In the genomic region with DNA sequence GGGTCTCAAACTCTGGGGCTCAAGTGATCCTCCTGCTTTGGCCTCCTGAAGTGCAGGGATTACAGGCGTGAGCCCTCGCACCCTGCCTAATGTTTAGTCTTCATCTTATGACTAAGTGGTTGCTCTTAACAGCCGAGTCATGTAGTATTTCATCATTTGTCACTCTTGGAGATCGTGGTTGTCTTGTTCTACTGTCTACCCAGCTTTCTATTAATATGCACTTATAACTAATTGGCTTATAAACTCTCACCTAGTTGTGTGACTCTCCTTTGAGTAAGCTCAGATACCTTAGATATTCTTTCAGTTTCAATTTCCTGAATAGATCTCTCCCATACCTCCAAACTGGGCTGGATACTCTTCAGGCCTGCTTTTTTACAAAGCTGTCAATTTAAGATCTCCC, we compare ENCODE assay signal across 14 cellular contexts. TPM values are rescaled to one million over a fixed set of nuclear protein-coding genes. Genes with fewer than 3 reads are reported as not detected.
A peak's percentile ranks its signal among the peaks of the same experiment; 100 is the strongest.
DNase-seq lines count a peak whose midpoint lies in the region; ATAC-seq and TF ChIP-seq lines count a peak whose summit lies in the region.
"Had no signal": no experiment of that assay in that cellular context is flagged by ENCODE, and none has a peak within 500 bp of the region (broad histone marks: within the 10 kb centered on the region; RNA-seq: fewer than 3 reads in every experiment).

No MANE protein-coding gene starts in this region.

- H3K4me1 ChIP-seq in mammary epithelial cell (ENCODE audit: insufficient read depth, low read length) (no peaks in the 10 kb centered on the region), uterus (no peaks in the 10 kb centered on the region)

- no peak overlapping the region for H3K4me3 ChIP-seq in MG63
- H3K4me3 ChIP-seq in mammary epithelial cell (replicated peaks in 1 of 3; ENCODE audit: insufficient read depth in 1 of 3, low read depth in 2 of 3, low read length in 3 of 3): no peak overlapping the region
- H3K4me3 ChIP-seq in uterus: no peak overlapping the region
- H3K4me3 ChIP-seq: BLaER1 had no signal

- H3K9ac ChIP-seq in mammary epithelial cell (ENCODE audit: insufficient read depth, low read length): no peak overlapping the region
- H3K9ac ChIP-seq: BLaER1 had no signal

- no peaks in the 10 kb centered on the region for H4K20me1 ChIP-seq in mammary epithelial cell (ENCODE audit: insufficient read depth, low read length)

- WGBS in mammary epithelial cell (ENCODE audit: low coverage, missing lambda C conversion rate): 47% methylated on average over 4 of the region's 4 CpGs

- H3K79me2 ChIP-seq in mammary epithelial cell (ENCODE audit: insufficient read depth, low read length): peaks cover 35% of the 10 kb centered on the region

- no peaks in the 10 kb centered on the region for H3K27me3 Mint-ChIP-seq in activated T-cell treated with anti-CD3 and anti-CD28 coated beads, Interleukin-2, amount 50 U/mL, for 72 hours (ENCODE audit: low read depth)
- H3K27me3 Mint-ChIP-seq: effector memory CD8-positive, alpha-beta T cell had no signal

- no peaks in the 10 kb centered on the region for H3K9me3 ChIP-seq in MG63
- no peaks in the 10 kb centered on the region for H3K9me3 ChIP-seq in mammary epithelial cell (replicated peaks; ENCODE audit: insufficient read depth, low read length)
- no peaks in the 10 kb centered on the region for H3K9me3 ChIP-seq in uterus

- H3K4me1 Mint-ChIP-seq in activated T-cell treated with anti-CD3 and anti-CD28 coated beads, Interleukin-2, amount 50 U/mL, for 72 hours (ENCODE audit: low read depth): peaks cover 18% of the 10 kb centered on the region

- no peak overlapping the region for H3K4me3 Mint-ChIP-seq in activated T-cell treated with anti-CD3 and anti-CD28 coated beads, Interleukin-2, amount 50 U/mL, for 72 hours
- H3K4me3 Mint-ChIP-seq: effector memory CD8-positive, alpha-beta T cell had no signal

- CTCF ChIA-PET in mammary epithelial cell (lab: Charles Lee; ENCODE audit: low non-redundant PET): interaction anchor here (0.6 kb wide), 1 partner anchor 209 kb away, joined by 7 read pairs; no protein-coding TSS in a partner anchor

- no TSS peak for BruUV-seq in mammary epithelial cell (replicated peaks; lab: Mats Ljungman, UMichigan)

- H3K27me3 ChIP-seq in MG63 (no peaks in the 10 kb centered on the region), mammary epithelial cell (ENCODE audit: insufficient read depth, low read length) (no peaks in the 10 kb centered on the region), uterus (no peaks in the 10 kb centered on the region)
- H3K27me3 ChIP-seq: BLaER1 had no signal

- intact Hi-C loops in mammary epithelial cell (cut with micrococcal nuclease) (no loop called here), uterus (cut with DNase I; ENCODE audit: low total_unique reads) (no loop called here)

- H3K27ac Mint-ChIP-seq in activated T-cell treated with anti-CD3 and anti-CD28 coated beads, Interleukin-2, amount 50 U/mL, for 72 hours: no peak overlapping the region
- H3K27ac Mint-ChIP-seq: effector memory CD8-positive, alpha-beta T cell had no signal

- no peaks in the 10 kb centered on the region for H3K36me3 ChIP-seq in MG63
- no peaks in the 10 kb centered on the region for H3K36me3 ChIP-seq in mammary epithelial cell (ENCODE audit: insufficient read depth, low read length)
- H3K36me3 ChIP-seq in uterus: no peaks in the 10 kb centered on the region

- TF ChIP-seq CTCF in mammary epithelial cell (conservative IDR thresholded peaks at IDR 0.05 in 1 of 2, IDR thresholded peaks at IDR 0.05 in 1 of 2; ENCODE audit: extremely low read depth in 1 of 2, insufficient read depth in 1 of 2, low read depth in 1 of 2, low read length in 2 of 2) (no peak), uterus (IDR thresholded peaks at IDR 0.05) (no peak)

- no peak for TF ChIP-seq POLR2A in uterus (IDR thresholded peaks at IDR 0.05)

- no peaks in the 10 kb centered on the region for H3K9me3 Mint-ChIP-seq in activated T-cell treated with anti-CD3 and anti-CD28 coated beads, Interleukin-2, amount 50 U/mL, for 72 hours
- H3K9me3 Mint-ChIP-seq: effector memory CD8-positive, alpha-beta T cell had no signal

- no peak overlapping the region for H2AFZ ChIP-seq in mammary epithelial cell (ENCODE audit: low read depth, low read length)

- H3K27ac ChIP-seq in mammary epithelial cell (ENCODE audit: insufficient read depth, low read depth, low read length): no peak overlapping the region
- H3K27ac ChIP-seq in uterus: no peak overlapping the region
- H3K27ac ChIP-seq: BLaER1 had no signal

- DNase-seq in activated T-cell treated with anti-CD3 and anti-CD28 coated beads, Interleukin-2, amount 50 U/mL, for 72 hours: no peak
- DNase-seq in activated T-cell treated with anti-CD3 and anti-CD28 coated beads for 4 hours: no peak
- DNase-seq in MG63: peak; percentile 22
- peak; percentile 55 for DNase-seq in mammary epithelial cell
- DNase-seq in stimulated activated naive CD8-positive, alpha-beta T cell treated with anti-CD3 and anti-CD28 coated beads, Interleukin-15, Interleukin-2, amounts not matched to agents 100 U/mL and 50 U/mL, for 24 hours: no peak
- DNase-seq in uterus: no peak
- no peak for DNase-seq in occipital lobe (lab: John Stamatoyannopoulos, UW)
- DNase-seq: aorta; effector memory CD8-positive, alpha-beta T cell; GF-D8; hypothalamus; NCI-H2227 treated with DMSO at 0.1 percent for 48 hours had no signal

- H3K4me2 ChIP-seq in mammary epithelial cell (ENCODE audit: insufficient read depth, low read depth, low read length): no peak overlapping the region
- H3K4me2 ChIP-seq: BLaER1 had no signal

- peak; percentile 21 to 31 for ATAC-seq in activated T-cell treated with anti-CD3 and anti-CD28 coated beads, Interleukin-2, amount 50 U/mL, for 72 hours (replicated peaks in 1 of 2)
- ATAC-seq in stimulated activated naive CD8-positive, alpha-beta T cell treated with anti-CD3 and anti-CD28 coated beads, Interleukin-15, Interleukin-2, amounts not matched to agents 100 U/mL and 50 U/mL, for 24 hours: peak; percentile 46
- ATAC-seq in GM21737 (IDR thresholded peaks at IDR 0.05; ENCODE audit: unreplicated experiment): no peak
- ATAC-seq: effector memory CD8-positive, alpha-beta T cell had no signal

- H3K36me3 Mint-ChIP-seq in activated T-cell treated with anti-CD3 and anti-CD28 coated beads, Interleukin-2, amount 50 U/mL, for 72 hours (ENCODE audit: insufficient read depth in 2 of 2): no peaks in the 10 kb centered on the region

- in situ Hi-C loops in mammary epithelial cell (cut with MboI; ENCODE audit: low sequenced_read_pairs in 2 of 2): no loop called here

- dilution Hi-C loops in mammary epithelial cell (cut with HindIII; ENCODE audit: low sequenced_read_pairs): no loop called here

RNA-seq across cellular contexts. Expression of a gene that starts 19.9 kb away (rescaled TPM):
- total RNA-seq in activated T-cell treated with anti-CD3 and anti-CD28 coated beads, Interleukin-2, amount 50 U/mL, for 72 hours: 10 to 100 TPM in 1 of 2 donors, 1 to 10 TPM in 1; 10.0 to 11.8 TPM
- 13.3 and 26.6 TPM in 2 replicates for total RNA-seq in MG63 (2014; rRNA removed; shearing (Covaris generic); ENCODE audit: low replicate concordance)
- total RNA-seq in mammary epithelial cell: 10 to 100 TPM; 29.1 to 35.7 TPM
- polyA plus RNA-seq in mammary epithelial cell: 19.0 TPM
- 77.1 TPM for polyA minus RNA-seq in mammary epithelial cell
- total RNA-seq in uterus: 10 to 100 TPM; 58.2 to 75.0 (median 63.0) TPM
- total RNA-seq in occipital lobe: 54.9 TPM

Comparison
In these comparisons a context has a peak if more than half of its experiments do, and no peak if none do; other contexts are left out.
1. DNase-seq: peak in MG63 (single experiment) and mammary epithelial cell (single experiment); none in activated T-cell treated with anti-CD3 and anti-CD28 coated beads, Interleukin-2, amount 50 U/mL, for 72 hours (0 of 2), activated T-cell treated with anti-CD3 and anti-CD28 coated beads for 4 hours (single experiment), stimulated activated naive CD8-positive, alpha-beta T cell treated with anti-CD3 and anti-CD28 coated beads, Interleukin-15, Interleukin-2, amounts not matched to agents 100 U/mL and 50 U/mL, for 24 hours (single experiment), uterus (0 of 2) and occipital lobe (single experiment).